8 cellular contexts compared by ENCODE assay signal in the genomic region with DNA sequence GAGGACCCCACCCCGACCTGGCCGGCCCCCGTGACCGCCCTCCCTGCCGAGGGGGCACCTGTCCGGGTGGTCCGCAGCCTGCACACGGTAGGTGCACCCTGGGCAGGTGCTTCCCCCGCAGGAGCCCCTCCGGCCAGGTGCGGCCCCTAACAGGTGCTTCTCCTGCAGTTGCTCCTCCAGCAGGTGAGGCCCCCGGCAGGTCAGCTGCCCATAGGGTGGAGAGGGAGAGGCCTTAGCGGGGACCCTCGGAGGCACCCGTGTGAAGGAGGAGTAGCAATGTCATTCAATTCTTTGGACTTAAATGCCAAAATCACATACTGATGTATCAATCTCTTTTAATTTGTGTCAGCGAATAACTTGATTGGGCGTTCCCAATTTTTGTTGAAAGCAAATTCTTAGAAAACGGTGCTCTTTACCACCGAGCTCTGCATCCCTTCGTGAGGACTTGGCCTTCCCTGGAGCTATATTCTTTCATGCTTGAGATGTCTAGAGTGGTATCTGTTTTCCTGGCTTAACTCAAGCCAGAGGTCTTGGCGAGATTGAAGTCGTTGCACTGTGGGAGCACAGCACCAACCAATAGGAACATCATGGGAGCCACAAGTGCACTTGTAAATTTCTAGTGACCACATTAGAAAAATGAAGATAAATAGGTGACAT. TPM values are rescaled to one million over a fixed set of nuclear protein-coding genes. Genes with fewer than 3 reads are reported as not detected.
DNase-seq lines count a peak whose midpoint lies in the region; ATAC-seq and TF ChIP-seq lines count a peak whose summit lies in the region.

No MANE protein-coding gene starts in this region.

- no peaks in the 10 kb centered on the region for H3K9me3 ChIP-seq in CD4-positive, alpha-beta memory T cell (ENCODE audit: control insufficient read depth in 1 of 2, low read length in 2 of 2)

- peak overlapping the region; percentile 37 to 87 (median 78) for H3K27ac Mint-ChIP-seq in CD4-positive, alpha-beta memory T cell

- ATAC-seq in HG02938 (IDR thresholded peaks at IDR 0.05; ENCODE audit: unreplicated experiment): peak; percentile 23

- peaks cover 30% of the 10 kb centered on the region for H3K4me1 ChIP-seq in CD4-positive, alpha-beta memory T cell (ENCODE audit: insufficient read depth, low read length)

- intact Hi-C loops in CD4-positive, alpha-beta memory T cell (cut with micrococcal nuclease): loop anchor here (2.0 to 10.0 kb wide), 3 partner anchors 43 to 271 kb away; no protein-coding TSS in a partner anchor

- TF ChIP-seq CTCF in fibroblast of villous mesenchyme (IDR thresholded peaks at IDR 0.05; ENCODE audit: insufficient read depth, low read depth, low read length): no peak
- TF ChIP-seq CTCF in GM13977 (IDR thresholded peaks at IDR 0.05; ENCODE audit: extremely low read depth, insufficient read depth, missing control alignments): no peak

- no peaks in the 10 kb centered on the region for H3K27me3 Mint-ChIP-seq in CD4-positive, alpha-beta memory T cell

- in situ Hi-C loops in GM13977 (cut with MboI; ENCODE audit: low pct_unique_long_range_greater_than_20kb, low sequenced_read_pairs, unreplicated experiment): no loop called here

- CTCF ChIA-PET in CD4-positive, alpha-beta memory T cell (lab: Charles Lee; ENCODE audit: partially characterized antibody): interaction anchor here (0.9 to 1.8 kb wide), 2 partner anchors 9 to 271 kb away, joined by 4 to 11 read pairs; no protein-coding TSS in a partner anchor

- H3K4me3 ChIP-seq in CD4-positive, alpha-beta memory T cell (ENCODE audit: low read length in 2 of 2): peak overlapping the region; percentile 70 to 81
- peak overlapping the region; percentile 84 for H3K4me3 ChIP-seq in fibroblast of villous mesenchyme (ENCODE audit: low read depth, low read length)

- peak overlapping the region; percentile 64 for H3K27ac ChIP-seq in CD4-positive, alpha-beta memory T cell (ENCODE audit: low read depth, low read length)

- peaks cover 0 to 3% (median 0%) of the 10 kb centered on the region in 8 donors for H3K9me3 Mint-ChIP-seq in CD4-positive, alpha-beta memory T cell

- no peaks in the 10 kb centered on the region for H3K27me3 ChIP-seq in CD4-positive, alpha-beta memory T cell (ENCODE audit: insufficient read depth, low read length)

- POLR2A ChIA-PET in CD4-positive, alpha-beta memory T cell (lab: Charles Lee; ENCODE audit: partially characterized antibody): interaction anchor here (0.7 to 2.1 kb wide), 17 partner anchors 10 to 271 kb away, joined by 3 to 35 read pairs (median 5); partner anchors contain the start of genes DYNC2I1 and ESYT2

- peaks cover 0 to 2% of the 10 kb centered on the region in 2 donors for H3K36me3 Mint-ChIP-seq in CD4-positive, alpha-beta memory T cell

- H3K36me3 ChIP-seq in CD4-positive, alpha-beta memory T cell (ENCODE audit: insufficient read depth, low read length): no peaks in the 10 kb centered on the region

- no peak for DNase-seq in CD4-positive, alpha-beta memory T cell
- peak; percentile 11 for DNase-seq in T-helper 9 cell
- DNase-seq in fibroblast of villous mesenchyme (ENCODE audit: low read depth): peak; percentile 19
- DNase-seq in retina: peak; percentile 54
- no peak for DNase-seq in GM19240 (ENCODE audit: insufficient read length, low spot score)
- DNase-seq in GM13977 (ENCODE audit: low spot score): no peak
- DNase-seq in mucosa of gallbladder (ENCODE audit: low spot score): no peak

- peaks cover 18 to 33% (median 26%) of the 10 kb centered on the region in 4 donors for H3K4me1 Mint-ChIP-seq in CD4-positive, alpha-beta memory T cell

- peak overlapping the region; percentile 74 to 91 (median 83) for H3K4me3 Mint-ChIP-seq in CD4-positive, alpha-beta memory T cell

RNA-seq across cellular contexts. Expression of gene NCAPG2, which starts 0.8 kb away (rescaled TPM):
- total RNA-seq in CD4-positive, alpha-beta memory T cell: 10 to 100 TPM; 15.0 to 17.9 TPM
- 10 to 100 TPM in 1 of 2 donors, 1 to 10 TPM in 1; 7.2 to 12.9 TPM for polyA plus RNA-seq in CD4-positive, alpha-beta memory T cell
- 16.4 and 17.7 TPM in 2 replicates for total RNA-seq in fibroblast of villous mesenchyme
- total RNA-seq in mucosa of gallbladder: 7.5 TPM

Comparison
In these comparisons a context has a peak if more than half of its experiments do, and no peak if none do; other contexts are left out.
1. DNase-seq: peak in T-helper 9 cell (single experiment), fibroblast of villous mesenchyme (single experiment) and retina (single experiment); none in CD4-positive, alpha-beta memory T cell (0 of 5), GM19240 (single experiment), GM13977 (single experiment) and mucosa of gallbladder (single experiment).